ENCODE assay signal across 11 cellular contexts in the genomic region with DNA sequence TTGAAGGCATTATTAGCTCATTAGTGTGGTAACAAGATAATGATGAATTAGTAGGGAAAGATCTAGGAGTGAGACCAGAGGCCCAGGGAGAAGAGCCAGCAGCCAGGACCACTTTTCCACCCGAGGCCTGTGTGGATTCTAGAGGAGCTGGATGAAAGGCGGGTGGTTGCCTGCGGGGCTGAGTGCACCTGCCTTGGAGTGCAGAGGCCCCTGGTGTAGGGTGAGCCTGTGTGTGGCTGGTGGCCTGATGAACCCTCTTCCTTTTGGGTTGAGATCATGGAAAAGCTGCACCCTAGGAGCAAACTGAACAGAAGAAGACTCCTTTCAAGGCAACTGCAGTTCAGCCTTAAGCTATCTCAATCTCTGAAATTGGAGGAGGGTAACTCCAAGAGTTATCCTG. TPM values are rescaled to one million over a fixed set of nuclear protein-coding genes. Genes with fewer than 3 reads are reported as not detected.
DNase-seq lines count a peak whose midpoint lies in the region; ATAC-seq and TF ChIP-seq lines count a peak whose summit lies in the region.
"Had no signal": no experiment of that assay in that cellular context is flagged by ENCODE, and none has a peak within 500 bp of the region (broad histone marks: within the 10 kb centered on the region; RNA-seq: fewer than 3 reads in every experiment).

No MANE protein-coding gene starts in this region.

- DNase-seq in NCI-H82 (lab: John Stamatoyannopoulos, UW) (peak; percentile 34), NCI-H82 treated with DMSO at 0.1 percent for 48 hours (lab: John Stamatoyannopoulos, UW; ENCODE audit: unreplicated experiment) (no peak), NCI-H69 (lab: John Stamatoyannopoulos, UW) (peak; percentile 21), endothelial cell (ENCODE audit: low spot score) (peak; percentile 25), retinal pigment epithelial cell (ENCODE audit: low read depth) (no peak), NCI-H748 treated with DMSO at 0.1 percent for 48 hours (lab: John Stamatoyannopoulos, UW) (no peak)
- no peak for DNase-seq in activated CD4-positive, alpha-beta T cell treated with anti-CD3 and anti-CD28 coated beads for 36 hours
- DNase-seq: activated B cell treated with CpG ODN at 0.5 μM for 24 hours, sigmoid colon had no signal

- H3K9me3 Mint-ChIP-seq in endothelial cell (ENCODE audit: unreplicated experiment) = no peaks in the 10 kb centered on the region
- no peaks in the 10 kb centered on the region for H3K9me3 Mint-ChIP-seq in activated CD4-positive, alpha-beta T cell treated with anti-CD3 and anti-CD28 coated beads for 36 hours (ENCODE audit: low read depth)
- H3K9me3 Mint-ChIP-seq: activated B cell treated with CpG ODN at 0.5 μM for 24 hours; activated T-helper 17 cell treated with anti-CD3 and anti-CD28 coated beads, Interleukin-2, amount 50 U/mL, for 72 hours had no signal

- CTCF ChIA-PET in activated CD4-positive, alpha-beta T cell treated with anti-CD3 and anti-CD28 coated beads for 36 hours (lab: Charles Lee) = interaction anchor here (0.7 to 3.5 kb wide), 4 partner anchors 11 to 64 kb away, joined by 3 to 36 read pairs (median 6); no protein-coding TSS in a partner anchor

- no peak overlapping the region for H3K4me3 Mint-ChIP-seq in endothelial cell (ENCODE audit: unreplicated experiment)
- H3K4me3 Mint-ChIP-seq in activated CD4-positive, alpha-beta T cell treated with anti-CD3 and anti-CD28 coated beads for 36 hours = no peak overlapping the region
- H3K4me3 Mint-ChIP-seq: activated B cell treated with CpG ODN at 0.5 μM for 24 hours; activated T-helper 17 cell treated with anti-CD3 and anti-CD28 coated beads, Interleukin-2, amount 50 U/mL, for 72 hours had no signal

- POLR2A ChIA-PET in activated CD4-positive, alpha-beta T cell treated with anti-CD3 and anti-CD28 coated beads for 36 hours (lab: Charles Lee) = no interaction called here

- peaks cover under 1% of the 10 kb centered on the region for H3K4me1 Mint-ChIP-seq in endothelial cell (ENCODE audit: unreplicated experiment)
- no peaks in the 10 kb centered on the region for H3K4me1 Mint-ChIP-seq in activated CD4-positive, alpha-beta T cell treated with anti-CD3 and anti-CD28 coated beads for 36 hours
- H3K4me1 Mint-ChIP-seq: activated B cell treated with CpG ODN at 0.5 μM for 24 hours; activated T-helper 17 cell treated with anti-CD3 and anti-CD28 coated beads, Interleukin-2, amount 50 U/mL, for 72 hours had no signal

- H3K36me3 Mint-ChIP-seq in endothelial cell (ENCODE audit: low read depth, unreplicated experiment) = no peaks in the 10 kb centered on the region
- no peaks in the 10 kb centered on the region for H3K36me3 Mint-ChIP-seq in activated CD4-positive, alpha-beta T cell treated with anti-CD3 and anti-CD28 coated beads for 36 hours (ENCODE audit: low read depth)

- intact Hi-C loops in activated CD4-positive, alpha-beta T cell treated with anti-CD3 and anti-CD28 coated beads for 36 hours (cut with DNase I, micrococcal nuclease) = no loop called here

- ATAC-seq in activated CD4-positive, alpha-beta T cell treated with anti-CD3 and anti-CD28 coated beads for 36 hours = no peak
- ATAC-seq in HG02840 (IDR thresholded peaks at IDR 0.05; ENCODE audit: low FRiP score, unreplicated experiment) = no peak
- ATAC-seq: activated T-helper 17 cell treated with anti-CD3 and anti-CD28 coated beads, Interleukin-2, amount 50 U/mL, for 72 hours had no signal

- no peak overlapping the region for H3K27ac Mint-ChIP-seq in endothelial cell (ENCODE audit: unreplicated experiment)
- no peak overlapping the region for H3K27ac Mint-ChIP-seq in activated CD4-positive, alpha-beta T cell treated with anti-CD3 and anti-CD28 coated beads for 36 hours
- H3K27ac Mint-ChIP-seq: activated B cell treated with CpG ODN at 0.5 μM for 24 hours; activated T-helper 17 cell treated with anti-CD3 and anti-CD28 coated beads, Interleukin-2, amount 50 U/mL, for 72 hours had no signal

- peaks cover 3% of the 10 kb centered on the region for H3K27me3 Mint-ChIP-seq in endothelial cell (ENCODE audit: unreplicated experiment)
- H3K27me3 Mint-ChIP-seq in activated CD4-positive, alpha-beta T cell treated with anti-CD3 and anti-CD28 coated beads for 36 hours = peaks cover 5% of the 10 kb centered on the region

- TF ChIP-seq CTCF in endothelial cell (IDR thresholded peaks at IDR 0.05; ENCODE audit: unreplicated experiment) = no peak
- peak; percentile 36 for TF ChIP-seq CTCF in retinal pigment epithelial cell (conservative IDR thresholded peaks at IDR 0.05; ENCODE audit: low read depth, low read length)

- no peak overlapping the region for H3K4me3 ChIP-seq in retinal pigment epithelial cell (ENCODE audit: low read length)
- H3K4me3 ChIP-seq: sigmoid colon had no signal

RNA-seq across cellular contexts. Expression of gene TP53AIP1, which starts 5.9 kb away (rescaled TPM):
- total RNA-seq in endothelial cell (ENCODE audit: unreplicated experiment) = 0.13 TPM
- total RNA-seq in activated CD4-positive, alpha-beta T cell treated with anti-CD3 and anti-CD28 coated beads for 36 hours = not detected
- total RNA-seq: activated B cell treated with CpG ODN at 0.5 μM for 24 hours; activated T-helper 17 cell treated with anti-CD3 and anti-CD28 coated beads, Interleukin-2, amount 50 U/mL, for 72 hours had no signal

RNA-seq across cellular contexts. Expression of gene KCNJ5, which starts 57.4 kb away (rescaled TPM):
- total RNA-seq in endothelial cell (ENCODE audit: unreplicated experiment) = 0.05 TPM
- not detected for total RNA-seq in activated CD4-positive, alpha-beta T cell treated with anti-CD3 and anti-CD28 coated beads for 36 hours
- total RNA-seq: activated B cell treated with CpG ODN at 0.5 μM for 24 hours; activated T-helper 17 cell treated with anti-CD3 and anti-CD28 coated beads, Interleukin-2, amount 50 U/mL, for 72 hours had no signal

Comparison
In these comparisons a context has a peak if more than half of its experiments do, and no peak if none do; other contexts are left out.
1. DNase-seq: peak in NCI-H82 (single experiment), NCI-H69 (single experiment) and endothelial cell (single experiment); none in NCI-H82 treated with DMSO at 0.1 percent for 48 hours (single experiment), retinal pigment epithelial cell (single experiment), NCI-H748 treated with DMSO at 0.1 percent for 48 hours (single experiment) and activated CD4-positive, alpha-beta T cell treated with anti-CD3 and anti-CD28 coated beads for 36 hours (single experiment).